ENCODE assay signal across 25 cellular contexts in the genomic region with DNA sequence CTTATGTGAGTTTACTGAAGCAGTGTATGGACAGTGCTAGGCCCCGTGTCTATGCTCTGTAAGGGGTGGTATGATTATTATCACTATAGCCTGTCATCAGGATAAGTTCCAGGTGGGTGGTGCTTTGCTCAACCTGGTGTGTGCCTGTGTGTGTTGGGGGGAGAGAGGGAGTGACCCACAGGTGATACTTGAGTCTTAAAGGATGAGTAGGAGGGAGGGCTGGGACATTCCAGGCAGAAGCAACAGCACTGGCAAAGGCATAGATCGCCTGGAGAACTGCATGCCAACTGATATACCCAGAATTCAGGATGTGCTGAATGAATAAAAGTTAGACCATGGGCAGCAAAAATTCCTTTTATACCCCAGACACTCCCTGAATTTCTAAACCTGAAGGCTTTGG. TPM values are rescaled to one million over a fixed set of nuclear protein-coding genes. Genes with fewer than 3 reads are reported as not detected.
"Had no signal": no experiment of that assay in that cellular context is flagged by ENCODE, and none has a peak within 500 bp of the region (broad histone marks: within the 10 kb centered on the region; RNA-seq: fewer than 3 reads in every experiment).

No MANE protein-coding gene starts in this region.

- H3K9me3 Mint-ChIP-seq: central memory CD8-positive, alpha-beta T cell; dendritic cell treated with granulocyte-macrophage colony-stimulating factor and Interleukin-4, amounts not matched to agents 40 ng/mL and 50 ng/mL, for 4 days; nephron progenitor cell; stimulated activated naive B cell treated with anti-CD40 and anti-IgM and Interleukin-4, amounts not matched to agents 10 μg/mL and 1 μg/mL and 100 μg/mL, for 72 hours; stimulated activated naive CD8-positive, alpha-beta T cell treated with anti-CD3 and anti-CD28 coated beads, Interleukin-15, amount 100 ng/mL, for 72 hours had no signal

- H3K9me3 ChIP-seq: gastrocnemius medialis, heart right ventricle, left ventricle myocardium inferior, lower lobe of right lung, right atrium auricular region, sigmoid colon, testis, tibial nerve, upper lobe of right lung had no signal

- ATAC-seq: gastrocnemius medialis; heart right ventricle; lower lobe of right lung; stimulated activated naive B cell treated with anti-CD40 and anti-IgM and Interleukin-4, amounts not matched to agents 10 μg/mL and 1 μg/mL and 100 μg/mL, for 72 hours; stimulated activated naive CD8-positive, alpha-beta T cell treated with anti-CD3 and anti-CD28 coated beads, Interleukin-15, amount 100 ng/mL, for 72 hours; upper lobe of right lung had no signal

- H3K4me3 ChIP-seq: gastrocnemius medialis, heart right ventricle, left ventricle myocardium inferior, lower lobe of right lung, right atrium auricular region, sigmoid colon, skin epidermis, testis, tibial nerve, upper lobe of right lung had no signal

- H3K27ac ChIP-seq: gastrocnemius medialis, heart right ventricle, left ventricle myocardium inferior, lower lobe of right lung, right atrium auricular region, sigmoid colon, skin epidermis, testis, tibial nerve, upper lobe of right lung had no signal

- H3K27me3 ChIP-seq: right atrium auricular region, testis, tibial nerve, upper lobe of right lung had no signal

- H3K4me3 Mint-ChIP-seq: central memory CD8-positive, alpha-beta T cell; dendritic cell treated with granulocyte-macrophage colony-stimulating factor and Interleukin-4, amounts not matched to agents 40 ng/mL and 50 ng/mL, for 4 days; naive B cell; nephron progenitor cell; stimulated activated naive B cell treated with anti-CD40 and anti-IgM and Interleukin-4, amounts not matched to agents 10 μg/mL and 1 μg/mL and 100 μg/mL, for 72 hours; stimulated activated naive CD8-positive, alpha-beta T cell treated with anti-CD3 and anti-CD28 coated beads, Interleukin-15, amount 100 ng/mL, for 72 hours had no signal

- DNase-seq: gastrocnemius medialis; heart right ventricle; hypothalamus; islet precursor cell; left ventricle myocardium inferior; lower lobe of right lung; mesenchymal stem cell; naive B cell; nephron progenitor cell; sigmoid colon; stimulated activated CD4-positive, alpha-beta T cell treated with anti-CD3 and anti-CD28 coated beads, Interleukin-2, amount 100 ng/mL, for 24 hours; stimulated activated CD4-positive, alpha-beta T cell treated with anti-CD3 and anti-CD28 coated beads, Interleukin-4, amount 100 ng/mL, for 4 hours; stimulated activated naive B cell treated with anti-CD40 and anti-IgM and Interleukin-4, amounts not matched to agents 10 μg/mL and 1 μg/mL and 100 μg/mL, for 72 hours; stimulated activated naive CD8-positive, alpha-beta T cell treated with anti-CD3 and anti-CD28 coated beads, Interleukin-15, amount 100 ng/mL, for 72 hours; testis; upper lobe of right lung had no signal

- H3K27ac Mint-ChIP-seq: dendritic cell treated with granulocyte-macrophage colony-stimulating factor and Interleukin-4, amounts not matched to agents 40 ng/mL and 50 ng/mL, for 4 days; nephron progenitor cell; stimulated activated naive B cell treated with anti-CD40 and anti-IgM and Interleukin-4, amounts not matched to agents 10 μg/mL and 1 μg/mL and 100 μg/mL, for 72 hours; stimulated activated naive CD8-positive, alpha-beta T cell treated with anti-CD3 and anti-CD28 coated beads, Interleukin-15, amount 100 ng/mL, for 72 hours had no signal

- H3K36me3 ChIP-seq: gastrocnemius medialis, heart right ventricle, left ventricle myocardium inferior, lower lobe of right lung, right atrium auricular region, sigmoid colon, tibial nerve, upper lobe of right lung had no signal

RNA-seq across cellular contexts. Expression of gene LHFPL7, which starts 10.5 kb away (rescaled TPM):
- total RNA-seq: endothelial cell of umbilical vein, gastrocnemius medialis, heart right ventricle, left ventricle myocardium inferior, lower lobe of right lung, osteocyte, right atrium auricular region, sigmoid colon, subcutaneous adipose tissue, testis, tibial nerve, upper lobe of right lung had no signal
- polyA plus RNA-seq: endothelial cell of umbilical vein, esophagus, heart right ventricle, sigmoid colon had no signal
